1 cellular context compared by ENCODE assay signal in genomic region chr16:2515180-2515803, GRCh38.
TF ChIP-seq lines count a peak whose summit lies in the region.

No MANE protein-coding gene starts in this region.

TF ChIP-seq in HepG2, 621 proteins besides CTCF, POLR2A, EP300 and RAD21:
- TF ChIP-seq NR3C1 (CRISPR knock-in tag; IDR thresholded peaks at IDR 0.05): no peak
- peak; percentile 31; the same call in 1 of the 2 replicates for TF ChIP-seq ZNF281 (CRISPR knock-in tag; IDR thresholded peaks at IDR 0.05; ENCODE audit: borderline replicate concordance)
- 0 out of 2 replicates have a peak, but pooled peaks have one; percentile 23 for TF ChIP-seq SP4 (CRISPR knock-in tag; IDR thresholded peaks at IDR 0.05)
- no peak for TF ChIP-seq NFKBIZ (CRISPR knock-in tag; IDR thresholded peaks at IDR 0.05)
- TF ChIP-seq IRX3 (CRISPR knock-in tag; IDR thresholded peaks at IDR 0.05; ENCODE audit: borderline replicate concordance, low read depth): no peak
- no peak for TF ChIP-seq FOXP1 (IDR thresholded peaks at IDR 0.05)
- 0 out of 2 replicates have a peak, but pooled peaks have one; percentile 26 for TF ChIP-seq FOXP1 (CRISPR knock-in tag; IDR thresholded peaks at IDR 0.05)
- no peak for TF ChIP-seq ZFP62 (CRISPR knock-in tag; IDR thresholded peaks at IDR 0.05)
- peak; percentile 13; the same call in 1 of the 2 replicates for TF ChIP-seq MAX (IDR thresholded peaks at IDR 0.05)
- peak; percentile 27 for TF ChIP-seq SAP130 (CRISPR knock-in tag; IDR thresholded peaks at IDR 0.05; ENCODE audit: low read depth)
- TF ChIP-seq BRD4 (CRISPR knock-in tag; IDR thresholded peaks at IDR 0.05): no peak
- no peak for TF ChIP-seq ZSCAN9 (CRISPR knock-in tag; IDR thresholded peaks at IDR 0.05; ENCODE audit: borderline replicate concordance)
- TF ChIP-seq ZNF687 (CRISPR knock-in tag; IDR thresholded peaks at IDR 0.05): peak; percentile 58; the same call in 1 of the 2 replicates
- TF ChIP-seq MTERF4 (CRISPR knock-in tag; IDR thresholded peaks at IDR 0.05): 0 out of 2 replicates have a peak, but pooled peaks have one; percentile 30
- TF ChIP-seq ZFX (CRISPR knock-in tag; IDR thresholded peaks at IDR 0.05; ENCODE audit: low read depth): peak; percentile 49; the same call in 1 of the 2 replicates
- no peak for TF ChIP-seq TRIM24 (CRISPR knock-in tag; IDR thresholded peaks at IDR 0.05)
- TF ChIP-seq TAF15 (IDR thresholded peaks at IDR 0.05; ENCODE audit: low read depth, low read length, poor library complexity, severe bottlenecking): no peak
- no peak for TF ChIP-seq HINFP (CRISPR knock-in tag; IDR thresholded peaks at IDR 0.05; ENCODE audit: low read depth)
- 0 out of 2 replicates have a peak, but pooled peaks have one; percentile 19 for TF ChIP-seq HBP1 (CRISPR knock-in tag; IDR thresholded peaks at IDR 0.05; ENCODE audit: low read depth)
- TF ChIP-seq ZNF563 (CRISPR knock-in tag; IDR thresholded peaks at IDR 0.05): 0 out of 2 replicates have a peak, but pooled peaks have one; percentile 21
- no peak for TF ChIP-seq ZNF569 (CRISPR knock-in tag; IDR thresholded peaks at IDR 0.05; ENCODE audit: borderline replicate concordance)
- TF ChIP-seq FOXP4 (CRISPR knock-in tag; IDR thresholded peaks at IDR 0.05): peak; percentile 29; the same call in 1 of the 2 replicates
- 0 out of 2 replicates have a peak, but pooled peaks have one; percentile 30 for TF ChIP-seq ZNF446 (CRISPR knock-in tag; IDR thresholded peaks at IDR 0.05)
- no peak for TF ChIP-seq ZNF512 (CRISPR knock-in tag; IDR thresholded peaks at IDR 0.05)
- peak in 1 of 2 experiments; percentile 7; a peak in 1 of 4 replicates for TF ChIP-seq HMGXB4 (CRISPR knock-in tag; IDR thresholded peaks at IDR 0.05; ENCODE audit: borderline replicate concordance in 1 of 2, low read depth in 1 of 2)
- no peak for TF ChIP-seq RORA (CRISPR knock-in tag; IDR thresholded peaks at IDR 0.05)
- no peak for TF ChIP-seq TMF1 (CRISPR knock-in tag; IDR thresholded peaks at IDR 0.05; ENCODE audit: low read depth)
- peak; percentile 93 for TF ChIP-seq ZNF205 (CRISPR knock-in tag; IDR thresholded peaks at IDR 0.05)
- peak; percentile 50; the same call in 1 of the 2 replicates for TF ChIP-seq SALL1 (CRISPR knock-in tag; IDR thresholded peaks at IDR 0.05)
- no peak for TF ChIP-seq ZNF326 (CRISPR knock-in tag; IDR thresholded peaks at IDR 0.05; ENCODE audit: borderline replicate concordance)
- peak; percentile 19; the same call in 1 of the 2 replicates for TF ChIP-seq ETV5 (CRISPR knock-in tag; IDR thresholded peaks at IDR 0.05; ENCODE audit: borderline replicate concordance)
- TF ChIP-seq PLSCR1 (CRISPR knock-in tag; IDR thresholded peaks at IDR 0.05; ENCODE audit: borderline replicate concordance): no peak
- no peak for TF ChIP-seq RNF219 (CRISPR knock-in tag; IDR thresholded peaks at IDR 0.05)
- no peak for TF ChIP-seq ZNF772 (CRISPR knock-in tag; IDR thresholded peaks at IDR 0.05)
- TF ChIP-seq SRSF1 (optimal IDR thresholded peaks at IDR 0.05; ENCODE audit: low read depth, low read length): no peak
- TF ChIP-seq FOSL1 (CRISPR knock-in tag; IDR thresholded peaks at IDR 0.05; ENCODE audit: borderline replicate concordance): no peak
- TF ChIP-seq FOXO1 (CRISPR knock-in tag; IDR thresholded peaks at IDR 0.05): peak; percentile 21; the same call in 1 of the 2 replicates
- no peak for TF ChIP-seq SMARCC2 (IDR thresholded peaks at IDR 0.05)
